1 cellular context compared by ENCODE assay signal in genomic region chr9:29285818-29286217, GRCh38.
TF ChIP-seq lines count a peak whose summit lies in the region.

No MANE protein-coding gene starts in this region.

TF ChIP-seq in H1, 55 proteins besides CTCF, POLR2A, EP300 and RAD21 (continued from another document):
- TF ChIP-seq SIX5 (IDR thresholded peaks at IDR 0.05; ENCODE audit: low read depth, low read length), result no peak
- no peak for TF ChIP-seq TAF7 (optimal IDR thresholded peaks at IDR 0.05; ENCODE audit: borderline replicate concordance, low read depth, low read length)
- TF ChIP-seq CHD7 (IDR thresholded peaks at IDR 0.05; ENCODE audit: insufficient replicate concordance, low read length), result no peak
- no peak for TF ChIP-seq GTF2F1 (IDR thresholded peaks at IDR 0.05; ENCODE audit: borderline replicate concordance, low read depth, low read length)
- TF ChIP-seq SP4 (IDR thresholded peaks at IDR 0.05; ENCODE audit: low read length), result no peak
- TF ChIP-seq NRF1 (IDR thresholded peaks at IDR 0.05; ENCODE audit: low read depth, low read length), result no peak
- no peak for TF ChIP-seq BRCA1 (IDR thresholded peaks at IDR 0.05; ENCODE audit: low read depth, low read length)
- TF ChIP-seq POLR2AphosphoS5 (IDR thresholded peaks at IDR 0.05; ENCODE audit: low read depth, low read length), result no peak
- TF ChIP-seq ZNF274 (IDR thresholded peaks at IDR 0.05; ENCODE audit: borderline replicate concordance, extremely low read depth, low read length), result no peak
- TF ChIP-seq RBBP5 (IDR thresholded peaks at IDR 0.05; ENCODE audit: borderline replicate concordance, low read depth, low read length), result no peak
- TF ChIP-seq JUN (IDR thresholded peaks at IDR 0.05; ENCODE audit: low read depth, low read length), result no peak
